21 cellular contexts compared by ENCODE assay signal in genomic region chr12:86929962-86930361, GRCh38.
"Had no signal": no experiment of that assay in that cellular context is flagged by ENCODE, and none has a peak within 500 bp of the region (broad histone marks: within the 10 kb centered on the region; RNA-seq: fewer than 3 reads in every experiment).

No MANE protein-coding gene starts in this region.

- DNase-seq: activated B cell treated with CpG ODN at 0.5 μM for 24 hours; activated CD4-positive, alpha-beta memory T cell treated with anti-CD3 and anti-CD28 coated beads, Interleukin-2, amount 10 ng/mL, durations not matched to agents 7 days and 5 days; activated CD4-positive, alpha-beta T cell treated with anti-CD3 and anti-CD28 coated beads for 36 hours; activated CD4-positive, alpha-beta T cell treated with anti-CD3 and anti-CD28 coated beads, Interleukin-2, amount 50 U/mL, for 1 hour; activated naive CD4-positive, alpha-beta T cell treated with anti-CD3 and anti-CD28 coated beads, Interleukin-2, amount 50 U/mL, for 16 hours; activated naive CD8-positive, alpha-beta T cell treated with anti-CD3 and anti-CD28 coated beads, Interleukin-2, amount 10 ng/mL, durations not matched to agents 7 days and 5 days; activated T-cell treated with anti-CD3 and anti-CD28 coated beads for 4 hours; activated T-cell treated with anti-CD3 and anti-CD28 coated beads, Interleukin-2, amount 50 U/mL, for 72 hours; MM.1S; NCI-H1105; NCI-H1436; NCI-H1694 treated with DMSO at 0.1 percent for 48 hours; NCI-H2029 treated with DMSO at 0.1 percent for 48 hours; NCI-H524; Peyer's patch; Right ventricle myocardium superior; SJCRH30; T-helper 9 cell had no signal

- H3K36me3 ChIP-seq: ascending aorta, Peyer's patch, SJCRH30 had no signal

- H3K4me3 ChIP-seq: ascending aorta, Peyer's patch, SJCRH30 had no signal

- H3K27me3 ChIP-seq: ascending aorta, Peyer's patch, SJCRH30 had no signal

- H3K4me1 ChIP-seq: ascending aorta, Peyer's patch, SJCRH30 had no signal

- ATAC-seq: activated CD4-positive, alpha-beta T cell treated with anti-CD3 and anti-CD28 coated beads for 36 hours; activated T-cell treated with anti-CD3 and anti-CD28 coated beads, Interleukin-2, amount 50 U/mL, for 72 hours had no signal

- H3K9me3 ChIP-seq: ascending aorta, Peyer's patch, SJCRH30 had no signal

- H3K27ac ChIP-seq: ascending aorta, KMS-11, Peyer's patch, RWPE1, SJCRH30 had no signal
